In genomic region chr19:55198651-55199050, GRCh38 we compare ENCODE assay signal across 26 cellular contexts. TPM values are rescaled to one million over a fixed set of nuclear protein-coding genes. Genes with fewer than 3 reads are reported as not detected.
"Had no signal": no experiment of that assay in that cellular context is flagged by ENCODE, and none has a peak within 500 bp of the region (broad histone marks: within the 10 kb centered on the region; RNA-seq: fewer than 3 reads in every experiment).

No MANE protein-coding gene starts in this region.

- DNase-seq: activated CD4-positive, alpha-beta memory T cell treated with anti-CD3 and anti-CD28 coated beads for 36 hours; activated CD4-positive, alpha-beta T cell treated with anti-CD3 and anti-CD28 coated beads, Interleukin-2, amount 10 ng/mL, durations not matched to agents 7 days and 5 days; activated CD4-positive, CD25-positive, alpha-beta regulatory T cell; activated gamma-delta T cell treated with Interleukin-2 at 50 U/mL for 16 hours; activated naive CD4-positive, alpha-beta T cell treated with anti-CD3 and anti-CD28 coated beads, Interleukin-2, amount 10 ng/mL, durations not matched to agents 7 days and 5 days; activated naive CD8-positive, alpha-beta T cell treated with anti-CD3 and anti-CD28 coated beads for 36 hours; activated T-cell treated with anti-CD3 and anti-CD28 coated beads for 4 hours; activated T-cell treated with anti-CD3 and anti-CD28 coated beads, Interleukin-2, amount 50 U/mL, for 48 hours; caudate nucleus; NCI-H1092; NCI-H1417; NCI-H1930; NCI-H2171 treated with DMSO at 0.1 percent for 48 hours; NCI-H510A treated with DMSO at 0.1 percent for 48 hours; NCI-H69; NK-92 treated with Interleukin-12 subunit alpha and Interleukin-12 subunit beta, amount 100 ng/mL, for 24 hours; OCI-M1; Peyer's patch; SHP77 treated with DMSO at 0.1 percent for 48 hours; T-helper 1 cell had no signal

- H3K4me1 ChIP-seq: Peyer's patch had no signal

- H3K4me3 ChIP-seq: Peyer's patch had no signal

- H3K27ac ChIP-seq: KMS-11, Peyer's patch, VCaP had no signal

- H3K9me3 ChIP-seq: Peyer's patch had no signal

- H3K27me3 ChIP-seq: Peyer's patch had no signal

- H3K4me2 ChIP-seq: KMS-11 had no signal

- H3K9ac ChIP-seq: KMS-11 had no signal

RNA-seq across cellular contexts. Expression of gene PTPRH, which starts 10.7 kb away (rescaled TPM):
- total RNA-seq: activated CD4-positive, alpha-beta memory T cell treated with anti-CD3 and anti-CD28 coated beads for 36 hours; activated CD4-positive, alpha-beta T cell treated with anti-CD3 and anti-CD28 coated beads, Interleukin-2, amount 10 ng/mL, durations not matched to agents 7 days and 5 days; activated CD8-positive, alpha-beta memory T cell treated with anti-CD3 and anti-CD28 coated beads for 36 hours; activated naive CD8-positive, alpha-beta T cell treated with anti-CD3 and anti-CD28 coated beads for 36 hours; activated T-helper 2 cell treated with anti-CD3 and anti-CD28 coated beads, Interferon-gamma antibody, Interleukin-2, Interleukin-4, amounts not matched to agents 10 μg/mL and 5 μg/mL and 100 μg/mL, durations not matched to agents 14 hours and 24 hours and 36 hours; T-helper 2 cell treated with Interferon-gamma antibody and Interleukin-4, amounts not matched to agents 100 ng/mL and 5 ng/mL, for 36 hours had no signal

RNA-seq across cellular contexts. Expression of gene SYT5, which starts 18.6 kb away (rescaled TPM):
- total RNA-seq: activated CD8-positive, alpha-beta memory T cell treated with anti-CD3 and anti-CD28 coated beads for 36 hours; activated naive CD8-positive, alpha-beta T cell treated with anti-CD3 and anti-CD28 coated beads for 36 hours; MCF 10A; T-helper 2 cell treated with Interferon-gamma antibody and Interleukin-4, amounts not matched to agents 100 ng/mL and 5 ng/mL, for 36 hours had no signal

RNA-seq across cellular contexts. Expression of gene DNAAF3, which starts 32.2 kb away (rescaled TPM):
- total RNA-seq: activated CD4-positive, alpha-beta memory T cell treated with anti-CD3 and anti-CD28 coated beads for 36 hours; activated CD4-positive, alpha-beta T cell treated with anti-CD3 and anti-CD28 coated beads, Interleukin-2, amount 10 ng/mL, durations not matched to agents 7 days and 5 days; activated CD8-positive, alpha-beta memory T cell treated with anti-CD3 and anti-CD28 coated beads for 36 hours; activated naive CD8-positive, alpha-beta T cell treated with anti-CD3 and anti-CD28 coated beads for 36 hours had no signal

RNA-seq across cellular contexts. Expression of gene TNNI3, which starts 41.1 kb away (rescaled TPM):
- total RNA-seq: activated CD4-positive, alpha-beta memory T cell treated with anti-CD3 and anti-CD28 coated beads for 36 hours; activated CD4-positive, alpha-beta T cell treated with anti-CD3 and anti-CD28 coated beads, Interleukin-2, amount 10 ng/mL, durations not matched to agents 7 days and 5 days; activated CD8-positive, alpha-beta memory T cell treated with anti-CD3 and anti-CD28 coated beads for 36 hours; activated T-helper 2 cell treated with anti-CD3 and anti-CD28 coated beads, Interferon-gamma antibody, Interleukin-2, Interleukin-4, amounts not matched to agents 10 μg/mL and 5 μg/mL and 100 μg/mL, durations not matched to agents 14 hours and 24 hours and 36 hours; Peyer's patch; T-helper 2 cell treated with Interferon-gamma antibody and Interleukin-4, amounts not matched to agents 100 ng/mL and 5 ng/mL, for 36 hours had no signal
